Comparison of ENCODE assay signal across 8 cellular contexts in the genomic region with DNA sequence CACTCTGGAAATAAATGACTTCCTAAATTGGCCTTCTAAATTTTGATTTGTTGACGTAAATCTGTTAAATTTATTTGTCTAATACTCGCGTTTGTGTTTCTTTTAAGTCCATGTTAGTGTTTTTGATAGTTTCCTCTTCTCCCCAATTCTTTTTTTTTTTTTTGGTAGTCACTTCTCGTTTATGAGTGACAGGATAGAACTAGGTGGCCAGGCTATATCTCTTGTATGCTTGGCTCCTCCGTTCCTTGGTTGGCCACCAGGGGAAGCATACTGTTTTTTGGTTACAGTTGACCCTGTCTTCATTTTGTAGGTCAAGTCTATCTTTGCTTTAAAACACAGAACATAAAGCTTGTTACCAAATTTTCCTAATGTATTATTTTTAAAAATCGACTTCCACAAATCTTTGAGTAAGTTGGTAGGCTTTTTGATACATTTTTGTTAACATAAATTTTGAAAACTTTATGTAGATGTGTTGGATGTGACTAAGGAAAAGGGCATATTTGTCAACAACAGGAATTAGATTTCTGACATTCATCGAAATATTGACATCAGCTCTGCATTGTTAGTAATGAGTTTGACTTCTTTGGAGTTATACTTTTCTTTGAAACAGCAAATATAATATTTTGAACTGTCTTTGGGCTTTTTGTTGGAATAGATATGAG. TPM values are rescaled to one million over a fixed set of nuclear protein-coding genes. Genes with fewer than 3 reads are reported as not detected.
A peak's percentile ranks its signal among the peaks of the same experiment; 100 is the strongest.
DNase-seq lines count a peak whose midpoint lies in the region; ATAC-seq and TF ChIP-seq lines count a peak whose summit lies in the region.

No MANE protein-coding gene starts in this region.

- TF ChIP-seq RAD21 in Ishikawa (IDR thresholded peaks at IDR 0.05; ENCODE audit: low read depth), result peak; percentile 52

- H3K27me3 ChIP-seq in naive thymus-derived CD4-positive, alpha-beta T cell (ENCODE audit: control insufficient read depth in 2 of 2, insufficient read depth in 2 of 2, low read length in 2 of 2), result no peaks in the 10 kb centered on the region
- H3K27me3 ChIP-seq in suprapubic skin, result no peaks in the 10 kb centered on the region

- no peaks in the 10 kb centered on the region for H3K9me3 Mint-ChIP-seq in naive thymus-derived CD4-positive, alpha-beta T cell

- no peaks in the 10 kb centered on the region for H3K9me2 ChIP-seq in OCI-LY7 (ENCODE audit: insufficient read depth, low read length)

- peaks cover 15 to 42% (median 35%) of the 10 kb centered on the region in 7 donors for H3K4me1 Mint-ChIP-seq in naive thymus-derived CD4-positive, alpha-beta T cell

- 19% methylated on average over 7 of the region's 7 CpGs for WGBS in suprapubic skin

- peaks cover 0 to 4% (median 0%) of the 10 kb centered on the region in 5 donors for H3K36me3 Mint-ChIP-seq in naive thymus-derived CD4-positive, alpha-beta T cell

- peak overlapping the region; percentile 1 to 93 (median 84) for H3K27ac Mint-ChIP-seq in naive thymus-derived CD4-positive, alpha-beta T cell

- peaks cover 18% of the 10 kb centered on the region for H3K4me1 ChIP-seq in OCI-LY7 (ENCODE audit: insufficient read depth, low read length, poor library complexity, severe bottlenecking)
- peaks cover 10 to 12% of the 10 kb centered on the region in 2 donors for H3K4me1 ChIP-seq in naive thymus-derived CD4-positive, alpha-beta T cell (ENCODE audit: control insufficient read depth in 2 of 2, insufficient read depth in 2 of 2, low read length in 2 of 2)
- H3K4me1 ChIP-seq in suprapubic skin, result peaks cover 30% of the 10 kb centered on the region

- ATAC-seq in naive thymus-derived CD4-positive, alpha-beta T cell, result no peak
- no peak for ATAC-seq in HG03025 (IDR thresholded peaks at IDR 0.05; ENCODE audit: low FRiP score, unreplicated experiment)

- H2AFZ ChIP-seq in OCI-LY7 (ENCODE audit: low read length), result no peak overlapping the region

- DNase-seq in OCI-LY7 (ENCODE audit: low spot score) (peak; percentile 90), fibroblast of gingiva (ENCODE audit: low read depth) (peak; percentile 52), suprapubic skin (ENCODE audit: low spot score in 2 of 2) (peak in 1 of 2 donors; percentile 81)
- peak; percentile 49 for DNase-seq in activated T-cell treated with anti-CD3 and anti-CD28 coated beads, Interleukin-2, amount 50 U/mL, for 1 hour
- DNase-seq in naive thymus-derived CD4-positive, alpha-beta T cell, result peak in 7 of 9 donors; percentile 28 to 48 (median 34)

- H3K36me3 ChIP-seq in OCI-LY7 (ENCODE audit: insufficient read depth, low read length) (peaks cover 25% of the 10 kb centered on the region), suprapubic skin (peaks cover 3% of the 10 kb centered on the region)
- H3K36me3 ChIP-seq in naive thymus-derived CD4-positive, alpha-beta T cell (ENCODE audit: control insufficient read depth in 2 of 3, insufficient read depth in 3 of 3, low read length in 3 of 3), result no peaks in the 10 kb centered on the region

- H4K20me1 ChIP-seq in OCI-LY7 (ENCODE audit: insufficient read depth, low read length), result peaks cover 17% of the 10 kb centered on the region; the same call in 1 of the 2 replicates

- POLR2A ChIA-PET in OCI-LY7 (lab: Charles Lee), result interaction anchor here (0.7 to 3.5 kb wide), 13 partner anchors 9 to 805 kb away, joined by 3 to 18 read pairs (median 4); no protein-coding TSS in a partner anchor
- POLR2A ChIA-PET in naive thymus-derived CD4-positive, alpha-beta T cell (lab: Charles Lee), result interaction anchor here (0.5 to 1.2 kb wide), 5 partner anchors 9 to 832 kb away, joined by 3 to 6 read pairs (median 5); no protein-coding TSS in a partner anchor

- BruUV-seq in OCI-LY7 (replicated peaks; lab: Mats Ljungman, UMichigan), result no TSS peak

- TF ChIP-seq EP300 in Ishikawa (IDR thresholded peaks at IDR 0.05; ENCODE audit: borderline replicate concordance), result no peak
- TF ChIP-seq EP300 in suprapubic skin (IDR thresholded peaks at IDR 0.05), result no peak

- TF ChIP-seq CTCF in GM12873 (IDR thresholded peaks at IDR 0.05; ENCODE audit: insufficient read depth, low read depth, low read length, missing control alignments), result peak; percentile 88
- peak; percentile 96 for TF ChIP-seq CTCF in OCI-LY7 (conservative IDR thresholded peaks at IDR 0.05; ENCODE audit: low read length)
- peak; percentile 83 to 93 for TF ChIP-seq CTCF in suprapubic skin (IDR thresholded peaks at IDR 0.05)

- no peaks in the 10 kb centered on the region for H3K9me3 ChIP-seq in OCI-LY7 (ENCODE audit: low read length)
- H3K9me3 ChIP-seq in naive thymus-derived CD4-positive, alpha-beta T cell (ENCODE audit: control insufficient read depth in 2 of 3, low read length in 3 of 3), result no peaks in the 10 kb centered on the region
- H3K9me3 ChIP-seq in suprapubic skin, result no peaks in the 10 kb centered on the region

- peak overlapping the region; percentile 83 for H3K4me2 ChIP-seq in OCI-LY7 (ENCODE audit: low read length)

- peak overlapping the region; percentile 74 to 95 (median 84) for H3K4me3 Mint-ChIP-seq in naive thymus-derived CD4-positive, alpha-beta T cell

- intact Hi-C loops in OCI-LY7 (cut with micrococcal nuclease; ENCODE audit: unreplicated experiment), result loop anchor here (1.0 to 5.0 kb wide), 3 partner anchors 14 to 323 kb away; no protein-coding TSS in a partner anchor
- intact Hi-C loops in naive thymus-derived CD4-positive, alpha-beta T cell (cut with micrococcal nuclease), result loop anchor here (1.0 to 10.0 kb wide), 9 partner anchors 70 to 793 kb away; partner anchors contain the start of genes MARK3 (in 2 of the 2), EIF5 (in 1 of the 2), EXOC3L4 (in 1 of the 2) and TRAF3 (in 1 of the 2)

- H3K27ac ChIP-seq in OCI-LY7 (ENCODE audit: low read depth, low read length, poor library complexity, severe bottlenecking) (peak overlapping the region; percentile 92), suprapubic skin (no peak overlapping the region)
- H3K27ac ChIP-seq in naive thymus-derived CD4-positive, alpha-beta T cell (ENCODE audit: low read depth, low read length), result no peak overlapping the region

- CTCF ChIA-PET in OCI-LY7 (lab: Charles Lee; ENCODE audit: unreplicated experiment), result interaction anchor here (1.3 to 1.4 kb wide), 2 partner anchors 13 to 70 kb away, joined by 4 to 5 read pairs; no protein-coding TSS in a partner anchor
- CTCF ChIA-PET in naive thymus-derived CD4-positive, alpha-beta T cell (lab: Charles Lee), result interaction anchor here (0.7 to 1.5 kb wide), 10 partner anchors 10 to 456 kb away, joined by 3 to 6 read pairs (median 4); no protein-coding TSS in a partner anchor

- H3K4me3 ChIP-seq in OCI-LY7 (ENCODE audit: low read depth, low read length, poor library complexity, severe bottlenecking), result peak overlapping the region; percentile 83
- peak overlapping the region; percentile 14 for H3K4me3 ChIP-seq in naive thymus-derived CD4-positive, alpha-beta T cell (ENCODE audit: low read length)
- H3K4me3 ChIP-seq in suprapubic skin, result peak overlapping the region; percentile 86

- H3K27me3 Mint-ChIP-seq in naive thymus-derived CD4-positive, alpha-beta T cell, result peaks cover 0 to 7% (median 0%) of the 10 kb centered on the region in 5 donors

- H3K79me2 ChIP-seq in OCI-LY7 (ENCODE audit: insufficient read depth, low read depth, low read length), result peaks cover 50% of the 10 kb centered on the region

- TF ChIP-seq POLR2A in suprapubic skin (IDR thresholded peaks at IDR 0.05), result no peak

TF ChIP-seq in Ishikawa, 13 proteins besides CTCF, POLR2A, EP300 and RAD21 (continues in another document):
- TF ChIP-seq FOXM1 (IDR thresholded peaks at IDR 0.05; ENCODE audit: borderline replicate concordance, low read depth) (no peak), TAF1 (IDR thresholded peaks at IDR 0.05; ENCODE audit: low read depth) (no peak), YY1 (IDR thresholded peaks at IDR 0.05; ENCODE audit: low read depth) (no peak), TEAD4 (IDR thresholded peaks at IDR 0.05) (no peak), NFIC (IDR thresholded peaks at IDR 0.05) (no peak), MAX (IDR thresholded peaks at IDR 0.05) (no peak)
- TF ChIP-seq, protein P1, sequence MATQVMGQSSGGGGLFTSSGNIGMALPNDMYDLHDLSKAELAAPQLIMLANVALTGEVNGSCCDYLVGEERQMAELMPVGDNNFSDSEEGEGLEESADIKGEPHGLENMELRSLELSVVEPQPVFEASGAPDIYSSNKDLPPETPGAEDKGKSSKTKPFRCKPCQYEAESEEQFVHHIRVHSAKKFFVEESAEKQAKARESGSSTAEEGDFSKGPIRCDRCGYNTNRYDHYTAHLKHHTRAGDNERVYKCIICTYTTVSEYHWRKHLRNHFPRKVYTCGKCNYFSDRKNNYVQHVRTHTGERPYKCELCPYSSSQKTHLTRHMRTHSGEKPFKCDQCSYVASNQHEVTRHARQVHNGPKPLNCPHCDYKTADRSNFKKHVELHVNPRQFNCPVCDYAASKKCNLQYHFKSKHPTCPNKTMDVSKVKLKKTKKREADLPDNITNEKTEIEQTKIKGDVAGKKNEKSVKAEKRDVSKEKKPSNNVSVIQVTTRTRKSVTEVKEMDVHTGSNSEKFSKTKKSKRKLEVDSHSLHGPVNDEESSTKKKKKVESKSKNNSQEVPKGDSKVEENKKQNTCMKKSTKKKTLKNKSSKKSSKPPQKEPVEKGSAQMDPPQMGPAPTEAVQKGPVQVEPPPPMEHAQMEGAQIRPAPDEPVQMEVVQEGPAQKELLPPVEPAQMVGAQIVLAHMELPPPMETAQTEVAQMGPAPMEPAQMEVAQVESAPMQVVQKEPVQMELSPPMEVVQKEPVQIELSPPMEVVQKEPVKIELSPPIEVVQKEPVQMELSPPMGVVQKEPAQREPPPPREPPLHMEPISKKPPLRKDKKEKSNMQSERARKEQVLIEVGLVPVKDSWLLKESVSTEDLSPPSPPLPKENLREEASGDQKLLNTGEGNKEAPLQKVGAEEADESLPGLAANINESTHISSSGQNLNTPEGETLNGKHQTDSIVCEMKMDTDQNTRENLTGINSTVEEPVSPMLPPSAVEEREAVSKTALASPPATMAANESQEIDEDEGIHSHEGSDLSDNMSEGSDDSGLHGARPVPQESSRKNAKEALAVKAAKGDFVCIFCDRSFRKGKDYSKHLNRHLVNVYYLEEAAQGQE (IDR thresholded peaks at IDR 0.05; ENCODE audit: low read depth), result no peak
- TF ChIP-seq, protein P2, sequence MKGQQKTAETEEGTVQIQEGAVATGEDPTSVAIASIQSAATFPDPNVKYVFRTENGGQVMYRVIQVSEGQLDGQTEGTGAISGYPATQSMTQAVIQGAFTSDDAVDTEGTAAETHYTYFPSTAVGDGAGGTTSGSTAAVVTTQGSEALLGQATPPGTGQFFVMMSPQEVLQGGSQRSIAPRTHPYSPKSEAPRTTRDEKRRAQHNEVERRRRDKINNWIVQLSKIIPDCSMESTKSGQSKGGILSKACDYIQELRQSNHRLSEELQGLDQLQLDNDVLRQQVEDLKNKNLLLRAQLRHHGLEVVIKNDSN (IDR thresholded peaks at IDR 0.05), result no peak

RNA-seq across cellular contexts. Expression of gene RCOR1, which starts 2.2 kb away (rescaled TPM):
- 12.1 and 22.0 TPM in 2 replicates for total RNA-seq in OCI-LY7 (2014; rRNA removed; shearing (Covaris generic))
- total RNA-seq in OCI-LY7 (2022) (29.4 and 30.2 TPM in 2 replicates), suprapubic skin (10 to 100 TPM; 20.6 to 27.7 (median 24.8) TPM)
- 10 to 100 TPM; 19.0 to 34.4 (median 23.7) TPM for total RNA-seq in naive thymus-derived CD4-positive, alpha-beta T cell
- polyA plus RNA-seq in naive thymus-derived CD4-positive, alpha-beta T cell, result 1 to 10 TPM in 1 of 2 donors, under 1 TPM in 1; 0.63 to 1.2 TPM

Comparison
In these comparisons a context has a peak if more than half of its experiments do, and no peak if none do; other contexts are left out.
1. H3K4me3 ChIP-seq: peak in every context shown above with its lines; median percentile 86 in suprapubic skin; 83 in OCI-LY7; 14 in naive thymus-derived CD4-positive, alpha-beta T cell.